Comparison of ENCODE assay signal across 1 cellular context in genomic region chr17:77180503-77181330, GRCh38.
TF ChIP-seq lines count a peak whose summit lies in the region.

No MANE protein-coding gene starts in this region.

TF ChIP-seq in HepG2, 621 proteins besides CTCF, POLR2A, EP300 and RAD21 (continued from another document and continues in another):
- TF ChIP-seq ZNF687 (CRISPR knock-in tag; IDR thresholded peaks at IDR 0.05) (no peak), ISX (CRISPR knock-in tag; conservative IDR thresholded peaks at IDR 0.05) (no peak), RFXAP (CRISPR knock-in tag; IDR thresholded peaks at IDR 0.05; ENCODE audit: borderline replicate concordance) (no peak), TCF12 (IDR thresholded peaks at IDR 0.05) (no peak), TCF12 (CRISPR knock-in tag; IDR thresholded peaks at IDR 0.05) (no peak), IRF1 (CRISPR knock-in tag; IDR thresholded peaks at IDR 0.05; ENCODE audit: low read depth) (no peak), CC2D1A (CRISPR knock-in tag; IDR thresholded peaks at IDR 0.05) (no peak), PAWR (CRISPR knock-in tag; IDR thresholded peaks at IDR 0.05; ENCODE audit: borderline replicate concordance) (no peak), HNRNPL (IDR thresholded peaks at IDR 0.05; ENCODE audit: low read depth, low read length) (no peak), E2F5 (CRISPR knock-in tag; conservative IDR thresholded peaks at IDR 0.05) (no peak), SSRP1 (CRISPR knock-in tag; IDR thresholded peaks at IDR 0.05) (no peak), ZNF354B (CRISPR knock-in tag; IDR thresholded peaks at IDR 0.05) (no peak), TAF1 (CRISPR knock-in tag; IDR thresholded peaks at IDR 0.05) (no peak), TFDP2 (CRISPR knock-in tag; IDR thresholded peaks at IDR 0.05) (no peak), PRMT3 (CRISPR knock-in tag; IDR thresholded peaks at IDR 0.05; ENCODE audit: borderline replicate concordance, low read depth) (no peak), ZHX2 (IDR thresholded peaks at IDR 0.05; ENCODE audit: low read depth) (no peak), ZHX2 (CRISPR knock-in tag; IDR thresholded peaks at IDR 0.05; ENCODE audit: borderline replicate concordance) (no peak), ZNF235 (CRISPR knock-in tag; IDR thresholded peaks at IDR 0.05; ENCODE audit: borderline replicate concordance) (no peak), ARNTL (CRISPR knock-in tag; IDR thresholded peaks at IDR 0.05) (no peak), GLI4 (CRISPR knock-in tag; IDR thresholded peaks at IDR 0.05; ENCODE audit: borderline replicate concordance) (no peak), ETV6 (CRISPR knock-in tag; conservative IDR thresholded peaks at IDR 0.05) (no peak), ZNF672 (CRISPR knock-in tag; IDR thresholded peaks at IDR 0.05) (no peak), CAMTA2 (CRISPR knock-in tag; IDR thresholded peaks at IDR 0.05; ENCODE audit: borderline replicate concordance) (no peak), ZNF770 (CRISPR knock-in tag; IDR thresholded peaks at IDR 0.05) (no peak), EED (CRISPR knock-in tag; IDR thresholded peaks at IDR 0.05) (no peak), GATAD1 (CRISPR knock-in tag; IDR thresholded peaks at IDR 0.05) (0 out of 2 replicates have a peak, but pooled peaks have one; percentile 23)
- TF ChIP-seq, protein P1, sequence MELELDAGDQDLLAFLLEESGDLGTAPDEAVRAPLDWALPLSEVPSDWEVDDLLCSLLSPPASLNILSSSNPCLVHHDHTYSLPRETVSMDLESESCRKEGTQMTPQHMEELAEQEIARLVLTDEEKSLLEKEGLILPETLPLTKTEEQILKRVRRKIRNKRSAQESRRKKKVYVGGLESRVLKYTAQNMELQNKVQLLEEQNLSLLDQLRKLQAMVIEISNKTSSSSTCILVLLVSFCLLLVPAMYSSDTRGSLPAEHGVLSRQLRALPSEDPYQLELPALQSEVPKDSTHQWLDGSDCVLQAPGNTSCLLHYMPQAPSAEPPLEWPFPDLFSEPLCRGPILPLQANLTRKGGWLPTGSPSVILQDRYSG (CRISPR knock-in tag; IDR thresholded peaks at IDR 0.05), result no peak
- TF ChIP-seq, protein P2, sequence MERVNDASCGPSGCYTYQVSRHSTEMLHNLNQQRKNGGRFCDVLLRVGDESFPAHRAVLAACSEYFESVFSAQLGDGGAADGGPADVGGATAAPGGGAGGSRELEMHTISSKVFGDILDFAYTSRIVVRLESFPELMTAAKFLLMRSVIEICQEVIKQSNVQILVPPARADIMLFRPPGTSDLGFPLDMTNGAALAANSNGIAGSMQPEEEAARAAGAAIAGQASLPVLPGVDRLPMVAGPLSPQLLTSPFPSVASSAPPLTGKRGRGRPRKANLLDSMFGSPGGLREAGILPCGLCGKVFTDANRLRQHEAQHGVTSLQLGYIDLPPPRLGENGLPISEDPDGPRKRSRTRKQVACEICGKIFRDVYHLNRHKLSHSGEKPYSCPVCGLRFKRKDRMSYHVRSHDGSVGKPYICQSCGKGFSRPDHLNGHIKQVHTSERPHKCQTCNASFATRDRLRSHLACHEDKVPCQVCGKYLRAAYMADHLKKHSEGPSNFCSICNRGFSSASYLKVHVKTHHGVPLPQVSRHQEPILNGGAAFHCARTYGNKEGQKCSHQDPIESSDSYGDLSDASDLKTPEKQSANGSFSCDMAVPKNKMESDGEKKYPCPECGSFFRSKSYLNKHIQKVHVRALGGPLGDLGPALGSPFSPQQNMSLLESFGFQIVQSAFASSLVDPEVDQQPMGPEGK (CRISPR knock-in tag; IDR thresholded peaks at IDR 0.05), result peak; percentile 14; the same call in 1 of the 2 replicates
- TF ChIP-seq, protein P3, sequence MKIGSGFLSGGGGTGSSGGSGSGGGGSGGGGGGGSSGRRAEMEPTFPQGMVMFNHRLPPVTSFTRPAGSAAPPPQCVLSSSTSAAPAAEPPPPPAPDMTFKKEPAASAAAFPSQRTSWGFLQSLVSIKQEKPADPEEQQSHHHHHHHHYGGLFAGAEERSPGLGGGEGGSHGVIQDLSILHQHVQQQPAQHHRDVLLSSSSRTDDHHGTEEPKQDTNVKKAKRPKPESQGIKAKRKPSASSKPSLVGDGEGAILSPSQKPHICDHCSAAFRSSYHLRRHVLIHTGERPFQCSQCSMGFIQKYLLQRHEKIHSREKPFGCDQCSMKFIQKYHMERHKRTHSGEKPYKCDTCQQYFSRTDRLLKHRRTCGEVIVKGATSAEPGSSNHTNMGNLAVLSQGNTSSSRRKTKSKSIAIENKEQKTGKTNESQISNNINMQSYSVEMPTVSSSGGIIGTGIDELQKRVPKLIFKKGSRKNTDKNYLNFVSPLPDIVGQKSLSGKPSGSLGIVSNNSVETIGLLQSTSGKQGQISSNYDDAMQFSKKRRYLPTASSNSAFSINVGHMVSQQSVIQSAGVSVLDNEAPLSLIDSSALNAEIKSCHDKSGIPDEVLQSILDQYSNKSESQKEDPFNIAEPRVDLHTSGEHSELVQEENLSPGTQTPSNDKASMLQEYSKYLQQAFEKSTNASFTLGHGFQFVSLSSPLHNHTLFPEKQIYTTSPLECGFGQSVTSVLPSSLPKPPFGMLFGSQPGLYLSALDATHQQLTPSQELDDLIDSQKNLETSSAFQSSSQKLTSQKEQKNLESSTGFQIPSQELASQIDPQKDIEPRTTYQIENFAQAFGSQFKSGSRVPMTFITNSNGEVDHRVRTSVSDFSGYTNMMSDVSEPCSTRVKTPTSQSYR (CRISPR knock-in tag; IDR thresholded peaks at IDR 0.05; ENCODE audit: borderline replicate concordance), result 0 out of 2 replicates have a peak, but pooled peaks have one; percentile 20
- TF ChIP-seq, protein P4, sequence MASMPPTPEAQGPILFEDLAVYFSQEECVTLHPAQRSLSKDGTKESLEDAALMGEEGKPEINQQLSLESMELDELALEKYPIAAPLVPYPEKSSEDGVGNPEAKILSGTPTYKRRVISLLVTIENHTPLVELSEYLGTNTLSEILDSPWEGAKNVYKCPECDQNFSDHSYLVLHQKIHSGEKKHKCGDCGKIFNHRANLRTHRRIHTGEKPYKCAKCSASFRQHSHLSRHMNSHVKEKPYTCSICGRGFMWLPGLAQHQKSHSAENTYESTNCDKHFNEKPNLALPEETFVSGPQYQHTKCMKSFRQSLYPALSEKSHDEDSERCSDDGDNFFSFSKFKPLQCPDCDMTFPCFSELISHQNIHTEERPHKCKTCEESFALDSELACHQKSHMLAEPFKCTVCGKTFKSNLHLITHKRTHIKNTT (CRISPR knock-in tag; IDR thresholded peaks at IDR 0.05), result no peak
- TF ChIP-seq, protein P5, sequence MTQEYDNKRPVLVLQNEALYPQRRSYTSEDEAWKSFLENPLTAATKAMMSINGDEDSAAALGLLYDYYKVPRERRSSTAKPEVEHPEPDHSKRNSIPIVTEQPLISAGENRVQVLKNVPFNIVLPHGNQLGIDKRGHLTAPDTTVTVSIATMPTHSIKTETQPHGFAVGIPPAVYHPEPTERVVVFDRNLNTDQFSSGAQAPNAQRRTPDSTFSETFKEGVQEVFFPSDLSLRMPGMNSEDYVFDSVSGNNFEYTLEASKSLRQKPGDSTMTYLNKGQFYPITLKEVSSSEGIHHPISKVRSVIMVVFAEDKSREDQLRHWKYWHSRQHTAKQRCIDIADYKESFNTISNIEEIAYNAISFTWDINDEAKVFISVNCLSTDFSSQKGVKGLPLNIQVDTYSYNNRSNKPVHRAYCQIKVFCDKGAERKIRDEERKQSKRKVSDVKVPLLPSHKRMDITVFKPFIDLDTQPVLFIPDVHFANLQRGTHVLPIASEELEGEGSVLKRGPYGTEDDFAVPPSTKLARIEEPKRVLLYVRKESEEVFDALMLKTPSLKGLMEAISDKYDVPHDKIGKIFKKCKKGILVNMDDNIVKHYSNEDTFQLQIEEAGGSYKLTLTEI (CRISPR knock-in tag; conservative IDR thresholded peaks at IDR 0.05), result no peak
